ENCODE assay signal across 8 cellular contexts in genomic region chr22:20080445-20080775, GRCh38. TPM values are rescaled to one million over a fixed set of nuclear protein-coding genes. Genes with fewer than 3 reads are reported as not detected.
A peak's percentile ranks its signal among the peaks of the same experiment; 100 is the strongest.
DNase-seq lines count a peak whose midpoint lies in the region; ATAC-seq and TF ChIP-seq lines count a peak whose summit lies in the region.

No MANE protein-coding gene starts in this region.

- H3K4ac ChIP-seq in trophoblast cell (ENCODE audit: low read depth, low read length): peak overlapping the region; percentile 93

- H3K4me2 ChIP-seq in trophoblast cell (ENCODE audit: low read length): peak overlapping the region; percentile 86

- peak overlapping the region; percentile 74 for H4K8ac ChIP-seq in trophoblast cell (ENCODE audit: low read depth, low read length)

- no peak overlapping the region for H3K23ac ChIP-seq in trophoblast cell (ENCODE audit: low read length)

- DNase-seq in AG09309 (ENCODE audit: low read depth) (no peak), OCI-M1 (lab: John Stamatoyannopoulos, UW) (peak; percentile 87), head of caudate nucleus (peak in 39 of 42 donors; percentile 24 to 82 (median 54)), trophoblast cell (peak; percentile 65 to 81), tibial nerve (ENCODE audit: low spot score in 2 of 2) (peak in 1 of 2 donors; percentile 17)
- DNase-seq in activated naive CD4-positive, alpha-beta T cell treated with anti-CD3 and anti-CD28 coated beads for 36 hours: peak; percentile 67

- H3K9ac ChIP-seq in trophoblast cell (ENCODE audit: low read length): peak overlapping the region; percentile 89

- no peak overlapping the region for H2BK12ac ChIP-seq in trophoblast cell (ENCODE audit: low read length)

- peaks cover 17% of the 10 kb centered on the region for H3K79me1 ChIP-seq in trophoblast cell (ENCODE audit: low read length)

- no peaks in the 10 kb centered on the region for H3K9me3 ChIP-seq in trophoblast cell (ENCODE audit: insufficient read depth, low read depth, low read length)
- no peaks in the 10 kb centered on the region for H3K9me3 ChIP-seq in tibial nerve

- H3K27ac Mint-ChIP-seq in activated naive CD4-positive, alpha-beta T cell treated with anti-CD3 and anti-CD28 coated beads for 36 hours: peak overlapping the region; percentile 73

- peak overlapping the region; percentile 71 for H4K91ac ChIP-seq in trophoblast cell (ENCODE audit: low read depth, low read length)

- peak overlapping the region; percentile 54 for H2BK120ac ChIP-seq in trophoblast cell (ENCODE audit: insufficient read depth, low read length, poor library complexity)

- TF ChIP-seq POLR2A in tibial nerve (IDR thresholded peaks at IDR 0.05): no peak

- no peaks in the 10 kb centered on the region for H3K27me3 Mint-ChIP-seq in activated naive CD4-positive, alpha-beta T cell treated with anti-CD3 and anti-CD28 coated beads for 36 hours (ENCODE audit: low read depth)

- peaks cover 7% of the 10 kb centered on the region for H3K36me3 Mint-ChIP-seq in activated naive CD4-positive, alpha-beta T cell treated with anti-CD3 and anti-CD28 coated beads for 36 hours (ENCODE audit: low read depth)

- peak; percentile 42 for ATAC-seq in GM18519 (IDR thresholded peaks at IDR 0.05; ENCODE audit: low FRiP score, unreplicated experiment)
- peak; percentile 65 for ATAC-seq in HG03045 (IDR thresholded peaks at IDR 0.05; ENCODE audit: unreplicated experiment)

- H3K27me3 ChIP-seq in trophoblast cell (ENCODE audit: insufficient read depth, low read length): no peaks in the 10 kb centered on the region
- H3K27me3 ChIP-seq in tibial nerve: no peaks in the 10 kb centered on the region

- H3K4me3 ChIP-seq in AG09309 (ENCODE audit: control insufficient read depth, low read depth, low read length) (peak overlapping the region; percentile 73), trophoblast cell (ENCODE audit: low read depth, low read length) (peak overlapping the region; percentile 80), tibial nerve (peak overlapping the region; percentile 58 to 97 (median 79))

- no peak for TF ChIP-seq EP300 in tibial nerve (IDR thresholded peaks at IDR 0.05)

- peaks cover 21 to 35% of the 10 kb centered on the region in 2 experiments for H3K4me1 ChIP-seq in trophoblast cell (ENCODE audit: control insufficient read depth in 1 of 2, insufficient read depth in 2 of 2, low read length in 2 of 2)
- peaks cover 0 to 55% (median 33%) of the 10 kb centered on the region in 4 donors for H3K4me1 ChIP-seq in tibial nerve

- H3K9me3 Mint-ChIP-seq in activated naive CD4-positive, alpha-beta T cell treated with anti-CD3 and anti-CD28 coated beads for 36 hours: no peaks in the 10 kb centered on the region

- TF ChIP-seq CTCF in AG09309 (IDR thresholded peaks at IDR 0.05; ENCODE audit: control insufficient read depth, insufficient read depth, low read depth, low read length, missing control alignments) (no peak), tibial nerve (IDR thresholded peaks at IDR 0.05) (no peak)

- intact Hi-C loops in activated naive CD4-positive, alpha-beta T cell treated with anti-CD3 and anti-CD28 coated beads for 36 hours (cut with micrococcal nuclease): loop anchor here (1.0 to 5.0 kb wide), 4 partner anchors 20 to 59 kb away; partner anchors contain the start of genes TANGO2 and TRMT2A
- intact Hi-C loops in head of caudate nucleus (cut with DNase I): loop anchor here (10.0 kb wide), 1 partner anchor 56 kb away; the partner anchor contains the start of gene TANGO2

- peak overlapping the region; percentile 59 for H2BK5ac ChIP-seq in trophoblast cell (ENCODE audit: low read depth, low read length, poor library complexity)

- H3K27ac ChIP-seq in trophoblast cell (ENCODE audit: low read depth, low read length): peak overlapping the region; percentile 97
- H3K27ac ChIP-seq in tibial nerve: peak overlapping the region; percentile 39 to 88 (median 86)

- CTCF ChIA-PET in activated naive CD4-positive, alpha-beta T cell treated with anti-CD3 and anti-CD28 coated beads for 36 hours (lab: Charles Lee): no interaction called here

- H3K4me3 Mint-ChIP-seq in activated naive CD4-positive, alpha-beta T cell treated with anti-CD3 and anti-CD28 coated beads for 36 hours: peak overlapping the region; percentile 88

- H2AK5ac ChIP-seq in trophoblast cell (ENCODE audit: low read length): peak overlapping the region; percentile 49

- peaks cover 38% of the 10 kb centered on the region for H3K79me2 ChIP-seq in trophoblast cell (ENCODE audit: control insufficient read depth, insufficient read depth, low read length, poor library complexity)

- H3K36me3 ChIP-seq in trophoblast cell (ENCODE audit: control insufficient read depth in 1 of 2, insufficient read depth in 2 of 2, low read length in 2 of 2): peaks cover 0 to 3% of the 10 kb centered on the region in 2 experiments
- no peaks in the 10 kb centered on the region for H3K36me3 ChIP-seq in tibial nerve

- peak overlapping the region; percentile 33 for H4K12ac ChIP-seq in trophoblast cell (ENCODE audit: low read depth, low read length)

- WGBS in trophoblast cell (ENCODE audit: extremely low coverage, insufficient coverage, insufficient read length): no CpG with 5 or more reads among the region's 34 CpGs
- 0 to 2% methylated on average over 8 to 18 of the region's 34 CpGs for WGBS in tibial nerve, 2 donors

- peaks cover 42% of the 10 kb centered on the region for H3K4me1 Mint-ChIP-seq in activated naive CD4-positive, alpha-beta T cell treated with anti-CD3 and anti-CD28 coated beads for 36 hours (ENCODE audit: low read depth)

- H3K18ac ChIP-seq in trophoblast cell (ENCODE audit: low read length): peak overlapping the region; percentile 77

- peak overlapping the region; percentile 64 for H2AFZ ChIP-seq in trophoblast cell (ENCODE audit: insufficient read depth, low read length, poor library complexity)

- peak overlapping the region; percentile 71 for H3K14ac ChIP-seq in trophoblast cell (ENCODE audit: low read length)

RNA-seq across cellular contexts. Expression of gene DGCR8, which starts 0.4 kb away (rescaled TPM):
- total RNA-seq in activated naive CD4-positive, alpha-beta T cell treated with anti-CD3 and anti-CD28 coated beads for 36 hours: 10 to 100 TPM; 29.8 to 36.5 TPM
- 16.9 and 17.3 TPM in 2 replicates for polyA plus RNA-seq in trophoblast cell (2013)
- 10 to 100 TPM; 23.0 to 35.1 (median 26.0) TPM for total RNA-seq in tibial nerve

RNA-seq across cellular contexts. Expression of gene RANBP1, which starts 35.5 kb away (rescaled TPM):
- total RNA-seq in activated naive CD4-positive, alpha-beta T cell treated with anti-CD3 and anti-CD28 coated beads for 36 hours: 100 to 1,000 TPM; 445 to 455 TPM
- polyA plus RNA-seq in trophoblast cell (2013): 227 and 234 TPM in 2 replicates
- 100 to 1,000 TPM; 135 to 238 (median 176) TPM for total RNA-seq in tibial nerve

RNA-seq across cellular contexts. Expression of gene TRMT2A, which starts 36.6 kb away (rescaled TPM):
- total RNA-seq in activated naive CD4-positive, alpha-beta T cell treated with anti-CD3 and anti-CD28 coated beads for 36 hours: 10 to 100 TPM; 51.8 to 57.9 TPM
- 27.5 and 32.4 TPM in 2 replicates for polyA plus RNA-seq in trophoblast cell (2013)
- 100 to 1,000 TPM in 1 of 4 donors, 10 to 100 TPM in 3; 39.0 to 139 (median 55.9) TPM for total RNA-seq in tibial nerve

RNA-seq across cellular contexts. Expression of gene ZDHHC8, which starts 51.2 kb away (rescaled TPM):
- total RNA-seq in activated naive CD4-positive, alpha-beta T cell treated with anti-CD3 and anti-CD28 coated beads for 36 hours: 10 to 100 TPM; 26.4 to 31.3 TPM
- polyA plus RNA-seq in trophoblast cell (2013): 39.6 and 41.0 TPM in 2 replicates
- total RNA-seq in tibial nerve: 10 to 100 TPM; 40.6 to 53.7 (median 47.4) TPM

RNA-seq across cellular contexts. Expression of gene TANGO2, which starts 59.5 kb away (rescaled TPM):
- total RNA-seq in activated naive CD4-positive, alpha-beta T cell treated with anti-CD3 and anti-CD28 coated beads for 36 hours: 10 to 100 TPM; 16.0 to 19.0 TPM
- 13.5 and 14.9 TPM in 2 replicates for polyA plus RNA-seq in trophoblast cell (2013)
- total RNA-seq in tibial nerve: 10 to 100 TPM; 31.7 to 56.7 (median 39.0) TPM
